Comparison of ENCODE assay signal across 1 cellular context in genomic region chr9:134136117-134136996, GRCh38.
TF ChIP-seq lines count a peak whose summit lies in the region.

No MANE protein-coding gene starts in this region.

TF ChIP-seq in K562, 482 proteins besides CTCF, POLR2A, EP300 and RAD21 (continued from another document and continues in another):
- TF ChIP-seq CUX1 (CRISPR knock-in tag; IDR thresholded peaks at IDR 0.05) (no peak), ERF (CRISPR knock-in tag; IDR thresholded peaks at IDR 0.05) (no peak), ZNF589 (CRISPR knock-in tag; IDR thresholded peaks at IDR 0.05; ENCODE audit: low read depth) (no peak), E2F4 (CRISPR knock-in tag; IDR thresholded peaks at IDR 0.05; ENCODE audit: low read depth) (no peak), CHD2 (IDR thresholded peaks at IDR 0.05; ENCODE audit: low read depth, low read length) (no peak), DDX20 (tag; IDR thresholded peaks at IDR 0.05; ENCODE audit: low read depth) (no peak), BRD4 (IDR thresholded peaks at IDR 0.05) (no peak), ZSCAN29 (IDR thresholded peaks at IDR 0.05) (no peak), E2F6 (IDR thresholded peaks at IDR 0.05; ENCODE audit: borderline replicate concordance in 1 of 2, extremely low read depth in 1 of 2, insufficient read depth in 1 of 2, insufficient read length in 1 of 2, low read depth in 1 of 2, low read length in 1 of 2, poor library complexity in 1 of 2, severe bottlenecking in 1 of 2) (peak; percentile 92 to 96), TRIM25 (IDR thresholded peaks at IDR 0.05; ENCODE audit: borderline replicate concordance) (no peak), ETV5 (CRISPR knock-in tag; IDR thresholded peaks at IDR 0.05; ENCODE audit: low read depth) (no peak), KLF6 (CRISPR knock-in tag; IDR thresholded peaks at IDR 0.05; ENCODE audit: borderline replicate concordance) (no peak), YY1 (IDR thresholded peaks at IDR 0.05; ENCODE audit: borderline replicate concordance in 1 of 3, control insufficient read depth in 1 of 3, extremely low read depth in 1 of 3, insufficient read depth in 3 of 3, insufficient read length in 1 of 3, insufficient replicate concordance in 2 of 3, low read depth in 1 of 3, low read length in 2 of 3) (peak in 2 of 3 experiments; percentile 43 to 67), CREB3 (tag; conservative IDR thresholded peaks at IDR 0.05; ENCODE audit: low read depth) (no peak), NR1H2 (CRISPR knock-in tag; IDR thresholded peaks at IDR 0.05) (no peak), FOS (IDR thresholded peaks at IDR 0.05; ENCODE audit: extremely low read depth, insufficient read length) (no peak), ZNF274 (IDR thresholded peaks at IDR 0.05; ENCODE audit: borderline replicate concordance, low read depth, low read length) (no peak), HOMEZ (CRISPR knock-in tag; IDR thresholded peaks at IDR 0.05) (no peak), CBX5 (IDR thresholded peaks at IDR 0.05; ENCODE audit: borderline replicate concordance, low read depth) (no peak), ZNF639 (CRISPR knock-in tag; conservative IDR thresholded peaks at IDR 0.05 in 1 of 2, IDR thresholded peaks at IDR 0.05 in 1 of 2) (peak in 1 of 2 experiments; percentile 55; a peak in 1 of 4 replicates), ARID4B (CRISPR knock-in tag; IDR thresholded peaks at IDR 0.05) (no peak), HDAC8 (tag; IDR thresholded peaks at IDR 0.05) (no peak), SMARCA5 (IDR thresholded peaks at IDR 0.05) (no peak), NFIX (CRISPR knock-in tag; IDR thresholded peaks at IDR 0.05; ENCODE audit: low read depth) (no peak), ZNF263 (CRISPR knock-in tag; IDR thresholded peaks at IDR 0.05; ENCODE audit: borderline replicate concordance) (no peak), GTF2B (IDR thresholded peaks at IDR 0.05; ENCODE audit: extremely low read depth, insufficient read length) (no peak), POLR2H (tag; IDR thresholded peaks at IDR 0.05; ENCODE audit: low read depth) (no peak), E2F5 (CRISPR knock-in tag; IDR thresholded peaks at IDR 0.05) (no peak), POLR2B (IDR thresholded peaks at IDR 0.05; ENCODE audit: low read depth, partially characterized antibody) (no peak), E2F1 (CRISPR knock-in tag; IDR thresholded peaks at IDR 0.05) (no peak), GABPB1 (CRISPR knock-in tag; IDR thresholded peaks at IDR 0.05) (0 out of 2 replicates have a peak, but pooled peaks have one; percentile 44), MED1 (CRISPR knock-in tag; IDR thresholded peaks at IDR 0.05; ENCODE audit: borderline replicate concordance) (no peak), SNAPC5 (CRISPR knock-in tag; IDR thresholded peaks at IDR 0.05) (no peak), RAD51 (IDR thresholded peaks at IDR 0.05; ENCODE audit: borderline replicate concordance, low read depth) (no peak), ELF2 (CRISPR knock-in tag; IDR thresholded peaks at IDR 0.05) (no peak)
